ENCODE assay signal across 10 cellular contexts in genomic region chr19:2332341-2333026, GRCh38. TPM values are rescaled to one million over a fixed set of nuclear protein-coding genes. Genes with fewer than 3 reads are reported as not detected.
DNase-seq lines count a peak whose midpoint lies in the region; ATAC-seq, FAIRE-seq and TF ChIP-seq lines count a peak whose summit lies in the region.
"Had no signal": no experiment of that assay in that cellular context is flagged by ENCODE, and none has a peak within 500 bp of the region (broad histone marks: within the 10 kb centered on the region; RNA-seq: fewer than 3 reads in every experiment).

No MANE protein-coding gene starts in this region.

- SMC1A ChIA-PET in GM12878 (lab: Charles Lee; ENCODE audit: uncharacterized antibody, unreplicated experiment), result interaction anchor here (0.7 to 1.4 kb wide), 2 partner anchors 59 to 315 kb away, joined by 3 to 4 read pairs; no protein-coding TSS in a partner anchor

- H3K9me3 Mint-ChIP-seq in stimulated activated memory B cell treated with anti-CD40 and anti-IgM and Interleukin-4, amounts not matched to agents 10 μg/mL and 1 μg/mL and 100 μg/mL, for 72 hours, result peaks cover 6% of the 10 kb centered on the region

- peaks cover 13% of the 10 kb centered on the region for H3K4me1 ChIP-seq in GM12878 (ENCODE audit: control insufficient read depth, insufficient read depth, low read length)
- no peaks in the 10 kb centered on the region for H3K4me1 ChIP-seq in aorta (ENCODE audit: control insufficient read depth in 1 of 2, insufficient read depth in 2 of 2, low read length in 2 of 2)

- H3K27me3 Mint-ChIP-seq in stimulated activated memory B cell treated with anti-CD40 and anti-IgM and Interleukin-4, amounts not matched to agents 10 μg/mL and 1 μg/mL and 100 μg/mL, for 72 hours, result no peaks in the 10 kb centered on the region

- H3K27me3 ChIP-seq in GM12878 (replicated peaks in 1 of 2; ENCODE audit: control insufficient read depth in 2 of 2, insufficient read depth in 2 of 2, low read length in 1 of 2) (no peaks in the 10 kb centered on the region), aorta (ENCODE audit: control insufficient read depth in 1 of 2, insufficient read depth in 2 of 2, low read length in 1 of 2) (no peaks in the 10 kb centered on the region)

- CTCF ChIA-PET in GM12878 (lab: Yijun Ruan, JAX), result interaction anchor here (0.6 to 1.7 kb wide), 5 partner anchors 31 to 288 kb away, joined by 3 to 5 read pairs (median 4); no protein-coding TSS in a partner anchor

- DNase-seq in activated effector memory CD4-positive, alpha-beta T cell treated with Interleukin-2 at 50 U/mL for 16 hours, result peak; percentile 10
- no peak for DNase-seq in activated effector memory CD4-positive, alpha-beta T cell treated with anti-CD3 and anti-CD28 coated beads, Interleukin-2, amount 50 U/mL, for 16 hours
- DNase-seq in NCI-H2081 treated with DMSO at 0.1 percent for 48 hours (lab: John Stamatoyannopoulos, UW), result peak; percentile 50
- DNase-seq in GM12878 (ENCODE audit: low read depth, low spot score), result peak; percentile 56
- no peak for DNase-seq in aorta

- peak overlapping the region; percentile 86 for H2AFZ ChIP-seq in GM12878 (ENCODE audit: control insufficient read depth, low read depth, low read length)

- BruUV-seq in GM12878 (replicated peaks; lab: Mats Ljungman, UMichigan), result no TSS peak

- TF ChIP-seq EP300 in GM12878 (IDR thresholded peaks at IDR 0.05; ENCODE audit: borderline replicate concordance in 1 of 2, control insufficient read depth in 1 of 2, low read depth in 2 of 2, low read length in 2 of 2), result no peak

- 0 out of 2 replicates have a peak, but pooled peaks have one; percentile 48 for TF ChIP-seq POLR2A in GM12878 (IDR thresholded peaks at IDR 0.05; ENCODE audit: low read depth, low read length)

- TF ChIP-seq RAD21 in GM12878 (IDR thresholded peaks at IDR 0.05; ENCODE audit: insufficient read depth, low read depth, low read length), result no peak

- POLR2A ChIA-PET in GM12878 (lab: Charles Lee), result interaction anchor here (0.6 to 0.9 kb wide), 3 partner anchors 9 to 44 kb away, joined by 3 to 4 read pairs (median 4); no protein-coding TSS in a partner anchor

- peak; percentile 13 for FAIRE-seq in GM12878 (lab: Jason Lieb, UNC)

- peak overlapping the region; percentile 89 for H3K27ac Mint-ChIP-seq in stimulated activated memory B cell treated with anti-CD40 and anti-IgM and Interleukin-4, amounts not matched to agents 10 μg/mL and 1 μg/mL and 100 μg/mL, for 72 hours

- H3K9me3 ChIP-seq in GM12878 (replicated peaks; ENCODE audit: control insufficient read depth, insufficient read depth, low read length) (no peaks in the 10 kb centered on the region; the same call in 2 of the 3 replicates), aorta (ENCODE audit: control insufficient read depth, low read length) (no peaks in the 10 kb centered on the region)

- H3K36me3 ChIP-seq in GM12878 (ENCODE audit: control insufficient read depth in 2 of 2, insufficient read depth in 2 of 2, low read length in 1 of 2) (peaks cover 0 to 4% of the 10 kb centered on the region in 2 experiments; a peak in 3 of 4 replicates), aorta (ENCODE audit: control insufficient read depth in 1 of 2, insufficient read depth in 2 of 2, low read length in 1 of 2) (no peaks in the 10 kb centered on the region)

- no peak for TF ChIP-seq CTCF in GM12878 (IDR thresholded peaks at IDR 0.05 in 2 of 3, conservative IDR thresholded peaks at IDR 0.05 in 1 of 3; ENCODE audit: control insufficient read depth in 2 of 3, extremely low read depth in 1 of 3, insufficient read depth in 1 of 3, low read depth in 3 of 3, low read length in 3 of 3)

- WGBS in GM12878 (ENCODE audit: insufficient coverage, insufficient replicate concordance, low lambda C conversion rate, missing lambda C conversion rate), result 7% methylated on average over 14 of the region's 17 CpGs
- WGBS in aorta, 2 donors, result 59 to 68% methylated on average over 17 of the region's 17 CpGs

- H3K27ac ChIP-seq in GM12878 (ENCODE audit: control insufficient read depth, insufficient read depth) (peak overlapping the region; percentile 13; the same call in 1 of the 2 replicates), aorta (ENCODE audit: low read depth in 1 of 2, low read length in 2 of 2) (no peak overlapping the region)

- ATAC-seq in GM12878 (peak; percentile 77), GM18519 (IDR thresholded peaks at IDR 0.05; ENCODE audit: low FRiP score, unreplicated experiment) (no peak), GM21390 (IDR thresholded peaks at IDR 0.05; ENCODE audit: unreplicated experiment) (no peak), aorta (ENCODE audit: low FRiP score) (no peak)
- ATAC-seq in stimulated activated memory B cell treated with anti-CD40 and anti-IgM and Interleukin-4, amounts not matched to agents 10 μg/mL and 1 μg/mL and 100 μg/mL, for 72 hours, result peak; percentile 91

- peak overlapping the region; percentile 52 for H3K4me3 ChIP-seq in GM12878
- no peak overlapping the region for H3K4me3 ChIP-seq in aorta (ENCODE audit: low read length in 2 of 2)

- peak overlapping the region; percentile 58; the same call in 1 of the 2 replicates for H3K9ac ChIP-seq in GM12878 (ENCODE audit: control insufficient read depth, insufficient read depth, low read length)

- H3K79me2 ChIP-seq in GM12878 (ENCODE audit: control insufficient read depth, insufficient read depth, low read length), result peaks cover 43% of the 10 kb centered on the region

- peaks cover 73% of the 10 kb centered on the region for H3K4me1 Mint-ChIP-seq in stimulated activated memory B cell treated with anti-CD40 and anti-IgM and Interleukin-4, amounts not matched to agents 10 μg/mL and 1 μg/mL and 100 μg/mL, for 72 hours

- peaks cover 23% of the 10 kb centered on the region for H3K36me3 Mint-ChIP-seq in stimulated activated memory B cell treated with anti-CD40 and anti-IgM and Interleukin-4, amounts not matched to agents 10 μg/mL and 1 μg/mL and 100 μg/mL, for 72 hours

- intact Hi-C loops in GM12878 (cut with micrococcal nuclease; ENCODE audit: unreplicated experiment), result no loop called here
- intact Hi-C loops in aorta (cut with DNase I), result no loop called here

- RAD21 ChIA-PET in GM12878 (lab: Charles Lee; ENCODE audit: unreplicated experiment), result interaction anchor here (0.9 to 1.0 kb wide), 3 partner anchors 43 to 177 kb away, joined by 3 to 9 read pairs (median 3); no protein-coding TSS in a partner anchor

- H3K4me2 ChIP-seq in GM12878 (ENCODE audit: control insufficient read depth, insufficient read depth), result peak overlapping the region; percentile 76

- in situ Hi-C loops in GM12878 (cut with MboI), result no loop called here

- peak overlapping the region; percentile 73 for H3K4me3 Mint-ChIP-seq in stimulated activated memory B cell treated with anti-CD40 and anti-IgM and Interleukin-4, amounts not matched to agents 10 μg/mL and 1 μg/mL and 100 μg/mL, for 72 hours

- H4K20me1 ChIP-seq in GM12878 (ENCODE audit: control insufficient read depth, insufficient read depth), result no peaks in the 10 kb centered on the region

RNA-seq across cellular contexts. Expression of gene SPPL2B, which starts 4.0 kb away (rescaled TPM):
- total RNA-seq in GM12878 (2013; cell fraction: nucleolus; rRNA removed), result 82.8 and 104 TPM in 2 replicates
- total RNA-seq in GM12878 (2014; rRNA removed) (19.2 and 26.0 TPM in 2 replicates), GM12878 (2014; rRNA removed; fragmentation: Illumina TruSeq; extraction: Trizol) (6.4 and 7.8 TPM in 2 replicates), GM12878 (2021) (47.6 and 56.5 TPM in 2 replicates), aorta (10 to 100 TPM; 29.3 to 49.1 TPM)
- 8.4 TPM for polyA plus RNA-seq in GM12878 (2011; ENCODE audit: low read depth)
- polyA plus RNA-seq in GM12878 (2011; rRNA removed) (7.6 and 10.6 TPM in 2 replicates), GM12878 (2014; fragmentation: Illumina TruSeq; extraction: Trizol) (2.1 and 5.0 TPM in 2 replicates), GM12878 (2014; fragmentation: Nextera tagmentation; extraction: Ambion mirVana) (under 1 TPM; 0.29 to 0.40 TPM), GM12878 (2014; rRNA removed) (55.5 and 65.7 TPM in 2 replicates), GM12878 (2016; fragmentation: Nextera tagmentation; extraction: Ambion mirVana) (10 to 100 TPM; 33.8 to 34.7 TPM), aorta (10 to 100 TPM; 13.3 to 78.1 TPM)
- 13.2 and 26.4 TPM in 2 replicates for polyA plus RNA-seq in GM12878 (2011; cell fraction: cytosol; rRNA removed)
- 267 and 374 TPM in 2 replicates for polyA plus RNA-seq in GM12878 (2011; cell fraction: nucleus; rRNA removed)
- 32.7 and 43.4 TPM in 2 replicates for polyA plus RNA-seq in GM12878 (2012)
- polyA minus RNA-seq in GM12878 (2011; rRNA and poly(A)+ RNA removed), result 3.7 and 13.1 TPM in 2 replicates
- 5.3 TPM in 2 replicates for polyA minus RNA-seq in GM12878 (2011; cell fraction: cytosol; rRNA and poly(A)+ RNA removed)
- 23.8 and 34.3 TPM in 2 replicates for polyA minus RNA-seq in GM12878 (2011; cell fraction: nucleus; rRNA and poly(A)+ RNA removed)

RNA-seq across cellular contexts. Expression of gene LSM7, which starts 4.1 kb away (rescaled TPM):
- total RNA-seq in GM12878 (2013; cell fraction: nucleolus; rRNA removed), result 45.9 and 51.4 TPM in 2 replicates
- total RNA-seq in GM12878 (2014; rRNA removed) (253 and 300 TPM in 2 replicates), GM12878 (2014; rRNA removed; fragmentation: Illumina TruSeq; extraction: Trizol) (138 and 148 TPM in 2 replicates), GM12878 (2021) (205 and 211 TPM in 2 replicates), aorta (10 to 100 TPM; 43.7 to 45.8 TPM)
- 98.2 TPM for polyA plus RNA-seq in GM12878 (2011; ENCODE audit: low read depth)
- polyA plus RNA-seq in GM12878 (2011; rRNA removed) (193 and 274 TPM in 2 replicates), GM12878 (2014; fragmentation: Illumina TruSeq; extraction: Trizol) (34.5 and 107 TPM in 2 replicates), GM12878 (2014; fragmentation: Nextera tagmentation; extraction: Ambion mirVana) (100 to 1,000 TPM in 1 of 2 experiments, 10 to 100 TPM in 1; 24.4 to 108 TPM), GM12878 (2014; rRNA removed) (424 and 461 TPM in 2 replicates), GM12878 (2016; fragmentation: Nextera tagmentation; extraction: Ambion mirVana) (100 to 1,000 TPM; 230 to 273 TPM), aorta (100 to 1,000 TPM; 133 to 155 TPM)
- 844 and 891 TPM in 2 replicates for polyA plus RNA-seq in GM12878 (2011; cell fraction: cytosol; rRNA removed)
- 249 and 315 TPM in 2 replicates for polyA plus RNA-seq in GM12878 (2011; cell fraction: nucleus; rRNA removed)
- 198 and 208 TPM in 2 replicates for polyA plus RNA-seq in GM12878 (2012)
- polyA minus RNA-seq in GM12878 (2011; rRNA and poly(A)+ RNA removed), result 28.5 and 60.2 TPM in 2 replicates
- polyA minus RNA-seq in GM12878 (2011; cell fraction: cytosol; rRNA and poly(A)+ RNA removed), result 29.9 and 45.0 TPM in 2 replicates
- 22.7 and 39.3 TPM in 2 replicates for polyA minus RNA-seq in GM12878 (2011; cell fraction: nucleus; rRNA and poly(A)+ RNA removed)

RNA-seq across cellular contexts. Expression of gene LINGO3, which starts 24.5 kb away (rescaled TPM):
- 0.31 TPM in 1 of 2 replicates, not detected in the other for total RNA-seq in GM12878 (2013; cell fraction: nucleolus; rRNA removed)
- 0.22 and 0.40 TPM in 2 replicates for total RNA-seq in GM12878 (2014; rRNA removed)
- total RNA-seq in GM12878 (2014; rRNA removed; fragmentation: Illumina TruSeq; extraction: Trizol), result 0.09 TPM in 1 of 2 replicates, not detected in the other
- total RNA-seq in GM12878 (2021), result 0.27 and 0.33 TPM in 2 replicates
- polyA plus RNA-seq in GM12878 (2011; ENCODE audit: low read depth), result 0.21 TPM
- polyA plus RNA-seq in GM12878 (2011; rRNA removed), result not detected in 2 replicates
- polyA plus RNA-seq in GM12878 (2011; cell fraction: cytosol; rRNA removed), result not detected in 2 replicates
- polyA plus RNA-seq in GM12878 (2011; cell fraction: nucleus; rRNA removed), result 0.06 TPM in 1 of 2 replicates, not detected in the other
- polyA plus RNA-seq in GM12878 (2012), result 1.5 and 1.8 TPM in 2 replicates
- not detected in 2 replicates for polyA plus RNA-seq in GM12878 (2014; fragmentation: Illumina TruSeq; extraction: Trizol)
- not detected for polyA plus RNA-seq in GM12878 (2014; fragmentation: Nextera tagmentation; extraction: Ambion mirVana)
- 0.05 and 0.09 TPM in 2 replicates for polyA plus RNA-seq in GM12878 (2014; rRNA removed)
- polyA plus RNA-seq in GM12878 (2016; fragmentation: Nextera tagmentation; extraction: Ambion mirVana), result 1 to 10 TPM; 1.2 to 2.0 TPM
- polyA minus RNA-seq in GM12878 (2011; rRNA and poly(A)+ RNA removed), result not detected in 2 replicates
- not detected in 2 replicates for polyA minus RNA-seq in GM12878 (2011; cell fraction: cytosol; rRNA and poly(A)+ RNA removed)
- not detected in 2 replicates for polyA minus RNA-seq in GM12878 (2011; cell fraction: nucleus; rRNA and poly(A)+ RNA removed)
- not detected for total RNA-seq in aorta
- under 1 TPM in 1 of 2 donors, not detected in 1; 0.08 TPM for polyA plus RNA-seq in aorta
- total RNA-seq: fibroblast of lung, RPMI7951 had no signal
- polyA plus RNA-seq: fibroblast of lung had no signal

RNA-seq across cellular contexts. Expression of gene TMPRSS9, which starts 27.6 kb away (rescaled TPM):
- total RNA-seq in GM12878 (2013; cell fraction: nucleolus; rRNA removed), result 0.35 TPM in 1 of 2 replicates, not detected in the other
- total RNA-seq in GM12878 (2014; rRNA removed) (not detected in 2 replicates), GM12878 (2014; rRNA removed; fragmentation: Illumina TruSeq; extraction: Trizol) (not detected in 2 replicates), GM12878 (2021) (not detected in 2 replicates), aorta (under 1 TPM; 0.23 to 0.27 TPM)
- polyA plus RNA-seq in GM12878 (2011; ENCODE audit: low read depth), result 0.41 TPM
- polyA plus RNA-seq in GM12878 (2011; rRNA removed) (not detected in 2 replicates), GM12878 (2014; fragmentation: Illumina TruSeq; extraction: Trizol) (not detected in 2 replicates), GM12878 (2014; fragmentation: Nextera tagmentation; extraction: Ambion mirVana) (not detected), GM12878 (2014; rRNA removed) (0.09 TPM in 1 of 2 replicates, not detected in the other), GM12878 (2016; fragmentation: Nextera tagmentation; extraction: Ambion mirVana) (under 1 TPM in 1 of 2 experiments, not detected in 1; 0.24 TPM), aorta (not detected)
- polyA plus RNA-seq in GM12878 (2011; cell fraction: cytosol; rRNA removed), result 0.02 TPM in 1 of 2 replicates, not detected in the other
- 0.06 TPM in 1 of 2 replicates, not detected in the other for polyA plus RNA-seq in GM12878 (2011; cell fraction: nucleus; rRNA removed)
- polyA plus RNA-seq in GM12878 (2012), result 0.35 and 1.1 TPM in 2 replicates
- polyA minus RNA-seq in GM12878 (2011; rRNA and poly(A)+ RNA removed), result not detected in 2 replicates
- not detected in 2 replicates for polyA minus RNA-seq in GM12878 (2011; cell fraction: cytosol; rRNA and poly(A)+ RNA removed)
- polyA minus RNA-seq in GM12878 (2011; cell fraction: nucleus; rRNA and poly(A)+ RNA removed), result not detected in 2 replicates
- total RNA-seq: fibroblast of lung, RPMI7951 had no signal
- polyA plus RNA-seq: fibroblast of lung had no signal

RNA-seq across cellular contexts. Expression of gene PEAK3, which starts 50.5 kb away (rescaled TPM):
- not detected in 2 replicates for total RNA-seq in GM12878 (2013; cell fraction: nucleolus; rRNA removed)
- total RNA-seq in GM12878 (2014; rRNA removed) (not detected in 2 replicates), GM12878 (2014; rRNA removed; fragmentation: Illumina TruSeq; extraction: Trizol) (not detected in 2 replicates), GM12878 (2021) (0.10 and 0.13 TPM in 2 replicates), aorta (1 to 10 TPM in 1 of 2 donors, under 1 TPM in 1; 0.93 to 1.5 TPM)
- polyA plus RNA-seq in GM12878 (2011; ENCODE audit: low read depth), result 0.09 TPM
- polyA plus RNA-seq in GM12878 (2011; rRNA removed) (0.03 TPM in 1 of 2 replicates, not detected in the other), GM12878 (2014; fragmentation: Illumina TruSeq; extraction: Trizol) (not detected in 2 replicates), GM12878 (2014; fragmentation: Nextera tagmentation; extraction: Ambion mirVana) (not detected), GM12878 (2014; rRNA removed) (not detected in 2 replicates), GM12878 (2016; fragmentation: Nextera tagmentation; extraction: Ambion mirVana) (under 1 TPM in 1 of 2 experiments, not detected in 1; 0.05 TPM), aorta (under 1 TPM in 1 of 2 donors, not detected in 1; 0.88 TPM)
- not detected in 2 replicates for polyA plus RNA-seq in GM12878 (2011; cell fraction: cytosol; rRNA removed)
- polyA plus RNA-seq in GM12878 (2011; cell fraction: nucleus; rRNA removed), result 0.06 and 0.19 TPM in 2 replicates
- 0.25 and 1.1 TPM in 2 replicates for polyA plus RNA-seq in GM12878 (2012)
- polyA minus RNA-seq in GM12878 (2011; rRNA and poly(A)+ RNA removed), result 0.05 TPM in 1 of 2 replicates, not detected in the other
- polyA minus RNA-seq in GM12878 (2011; cell fraction: cytosol; rRNA and poly(A)+ RNA removed), result 0.52 TPM in 1 of 2 replicates, not detected in the other
- polyA minus RNA-seq in GM12878 (2011; cell fraction: nucleus; rRNA and poly(A)+ RNA removed), result 0.12 and 0.19 TPM in 2 replicates
- total RNA-seq: fibroblast of lung had no signal
- polyA plus RNA-seq: fibroblast of lung had no signal

Comparison
In these comparisons a context has a peak if more than half of its experiments do, and no peak if none do; other contexts are left out.
1. DNase-seq: peak in activated effector memory CD4-positive, alpha-beta T cell treated with Interleukin-2 at 50 U/mL for 16 hours (single experiment), NCI-H2081 treated with DMSO at 0.1 percent for 48 hours (single experiment) and GM12878 (single experiment); none in activated effector memory CD4-positive, alpha-beta T cell treated with anti-CD3 and anti-CD28 coated beads, Interleukin-2, amount 50 U/mL, for 16 hours (single experiment) and aorta (0 of 2).
2. ATAC-seq: peak in GM12878 (single experiment) and stimulated activated memory B cell treated with anti-CD40 and anti-IgM and Interleukin-4, amounts not matched to agents 10 μg/mL and 1 μg/mL and 100 μg/mL, for 72 hours (single experiment); none in GM18519 (single experiment), GM21390 (single experiment) and aorta (single experiment).